1 cellular context compared by ENCODE assay signal in genomic region chr11:449889-450808, GRCh38.
A peak's percentile ranks its signal among the peaks of the same experiment; 100 is the strongest.
TF ChIP-seq lines count a peak whose summit lies in the region.

Gene PTDSS2 (plus strand): TSS chr11:450279. CDS start chr11:450456, 177 bp downstream.

TF ChIP-seq in K562, 482 proteins besides CTCF, POLR2A, EP300 and RAD21 (continued from another document and continues in another):
- TF ChIP-seq E2F6 (IDR thresholded peaks at IDR 0.05; ENCODE audit: borderline replicate concordance in 1 of 2, extremely low read depth in 1 of 2, insufficient read depth in 1 of 2, insufficient read length in 1 of 2, low read depth in 1 of 2, low read length in 1 of 2, poor library complexity in 1 of 2, severe bottlenecking in 1 of 2) (peak; percentile 12 to 28), SUPT5H (IDR thresholded peaks at IDR 0.05) (peak; percentile 73), MAFK (IDR thresholded peaks at IDR 0.05; ENCODE audit: low read length) (no peak; the same call in 1 of the 2 replicates), CBFB (CRISPR knock-in tag; IDR thresholded peaks at IDR 0.05) (0 out of 2 replicates have a peak, but pooled peaks have one; percentile 75), ZBTB33 (CRISPR knock-in tag; IDR thresholded peaks at IDR 0.05) (peak; percentile 62; the same call in 1 of the 2 replicates), TCFL5 (CRISPR knock-in tag; conservative IDR thresholded peaks at IDR 0.05) (no peak), CBX8 (IDR thresholded peaks at IDR 0.05; ENCODE audit: borderline replicate concordance, extremely low read depth, low read depth, low read length, poor library complexity, severe bottlenecking) (no peak), CREB3 (tag; conservative IDR thresholded peaks at IDR 0.05; ENCODE audit: low read depth) (no peak), YY1 (IDR thresholded peaks at IDR 0.05; ENCODE audit: borderline replicate concordance in 1 of 3, control insufficient read depth in 1 of 3, extremely low read depth in 1 of 3, insufficient read depth in 3 of 3, insufficient read length in 1 of 3, insufficient replicate concordance in 2 of 3, low read depth in 1 of 3, low read length in 2 of 3) (peak; percentile 8 to 77 (median 67)), CEBPZ (IDR thresholded peaks at IDR 0.05; ENCODE audit: borderline replicate concordance, low read depth, low read length) (peak; percentile 19; the same call in 1 of the 2 replicates), ATF2 (CRISPR knock-in tag; IDR thresholded peaks at IDR 0.05) (peak; percentile 58; the same call in 1 of the 2 replicates), NR2C1 (IDR thresholded peaks at IDR 0.05) (peak; percentile 70), NR2C1 (tag; IDR thresholded peaks at IDR 0.05) (peak; percentile 76), SOX6 (IDR thresholded peaks at IDR 0.05) (0 out of 2 replicates have a peak, but pooled peaks have one; percentile 16), TSHZ1 (CRISPR knock-in tag; IDR thresholded peaks at IDR 0.05) (no peak), ZBTB11 (CRISPR knock-in tag; IDR thresholded peaks at IDR 0.05) (peak in 1 of 3 experiments; percentile 80; a peak in 2 of 6 replicates), ZBTB17 (CRISPR knock-in tag; IDR thresholded peaks at IDR 0.05) (peak; percentile 23; the same call in 1 of the 2 replicates), ZNF395 (CRISPR knock-in tag; IDR thresholded peaks at IDR 0.05) (peak; percentile 80), SMARCE1 (IDR thresholded peaks at IDR 0.05) (no peak), MAZ (CRISPR knock-in tag; conservative IDR thresholded peaks at IDR 0.05 in 1 of 2, IDR thresholded peaks at IDR 0.05 in 1 of 2) (peak in 1 of 2 experiments; percentile 67; a peak in 1 of 4 replicates), ZC3H4 (CRISPR knock-in tag; IDR thresholded peaks at IDR 0.05; ENCODE audit: borderline replicate concordance) (0 out of 2 replicates have a peak, but pooled peaks have one; percentile 38), ZBTB7A (IDR thresholded peaks at IDR 0.05; ENCODE audit: borderline replicate concordance, control insufficient read depth, low read depth, low read length) (peak; percentile 96), NRF1 (conservative IDR thresholded peaks at IDR 0.05 in 1 of 2, IDR thresholded peaks at IDR 0.05 in 1 of 2) (peak; percentile 62 to 71), TAL1 (IDR thresholded peaks at IDR 0.05) (no peak), ZNF589 (CRISPR knock-in tag; IDR thresholded peaks at IDR 0.05; ENCODE audit: low read depth) (0 out of 2 replicates have a peak, but pooled peaks have one; percentile 40), PHF8 (IDR thresholded peaks at IDR 0.05; ENCODE audit: borderline replicate concordance, low read length) (peak; percentile 72; the same call in 1 of the 2 replicates), ZNF316 (IDR thresholded peaks at IDR 0.05) (no peak), ESRRB (CRISPR knock-in tag; IDR thresholded peaks at IDR 0.05; ENCODE audit: borderline replicate concordance) (no peak), OTX1 (CRISPR knock-in tag; IDR thresholded peaks at IDR 0.05) (no peak), KLF13 (tag; IDR thresholded peaks at IDR 0.05; ENCODE audit: borderline replicate concordance, low read depth) (no peak), SAP30 (IDR thresholded peaks at IDR 0.05; ENCODE audit: borderline replicate concordance, insufficient read depth, low read depth, low read length, poor library complexity, severe bottlenecking) (peak; percentile 75), MED1 (CRISPR knock-in tag; IDR thresholded peaks at IDR 0.05; ENCODE audit: borderline replicate concordance) (peak; percentile 83; the same call in 1 of the 2 replicates), SIRT6 (IDR thresholded peaks at IDR 0.05; ENCODE audit: low read depth, low read length) (no peak), ETS2 (tag; IDR thresholded peaks at IDR 0.05; ENCODE audit: borderline replicate concordance, poor library complexity, severe bottlenecking) (peak; percentile 44), TEAD1 (CRISPR knock-in tag; IDR thresholded peaks at IDR 0.05) (peak in 1 of 2 experiments; percentile 74; a peak in 2 of 4 replicates)
